ENCODE assay signal across 9 cellular contexts in genomic region chr20:53001502-53002301, GRCh38. TPM values are rescaled to one million over a fixed set of nuclear protein-coding genes. Genes with fewer than 3 reads are reported as not detected.
DNase-seq lines count a peak whose midpoint lies in the region; ATAC-seq and TF ChIP-seq lines count a peak whose summit lies in the region.
"Had no signal": no experiment of that assay in that cellular context is flagged by ENCODE, and none has a peak within 500 bp of the region (broad histone marks: within the 10 kb centered on the region; RNA-seq: fewer than 3 reads in every experiment).

No MANE protein-coding gene starts in this region.

- H3K9me2 ChIP-seq in hepatocyte (replicated peaks; ENCODE audit: insufficient read depth) = no peaks in the 10 kb centered on the region
- H3K9me2 ChIP-seq in GM23248 (ENCODE audit: insufficient read depth) = no peaks in the 10 kb centered on the region

- H3K4me3 ChIP-seq in hepatocyte (no peak overlapping the region), GM23248 (no peak overlapping the region), BE2C (ENCODE audit: low read depth, low read length) (no peak overlapping the region)

- H4K20me1 ChIP-seq in hepatocyte (ENCODE audit: insufficient read depth, poor library complexity, severe bottlenecking) = no peaks in the 10 kb centered on the region
- no peaks in the 10 kb centered on the region for H4K20me1 ChIP-seq in GM23248 (ENCODE audit: insufficient read depth)

- no peaks in the 10 kb centered on the region for H3F3A ChIP-seq in GM23248 (ENCODE audit: insufficient read depth)

- TF ChIP-seq CTCF in hepatocyte (IDR thresholded peaks at IDR 0.05; ENCODE audit: poor library complexity) (no peak), BE2C (IDR thresholded peaks at IDR 0.05; ENCODE audit: low read depth, low read length) (no peak)

- peak overlapping the region; percentile 29 for H3K4me2 ChIP-seq in hepatocyte
- H3K4me2 ChIP-seq in GM23248 (ENCODE audit: unreplicated experiment) = no peak overlapping the region

- 63% methylated on average over 9 of the region's 9 CpGs for WGBS in hepatocyte (ENCODE audit: low lambda C conversion rate, missing lambda C conversion rate)
- 90 to 91% methylated on average over 9 of the region's 9 CpGs for WGBS in GM23248 (ENCODE audit: low coverage in 1 of 2, low lambda C conversion rate in 2 of 2, missing lambda C conversion rate in 2 of 2), 2 experiments

- H2AFZ ChIP-seq in hepatocyte (peak overlapping the region; percentile 17), GM23248 (no peak overlapping the region)

- H3K27ac ChIP-seq in hepatocyte (peak overlapping the region; percentile 54), GM23248 (no peak overlapping the region)

- ATAC-seq in GM18499 (IDR thresholded peaks at IDR 0.05; ENCODE audit: insufficient read depth, unreplicated experiment) (peak; percentile 36), GM21423 (IDR thresholded peaks at IDR 0.05; ENCODE audit: unreplicated experiment) (peak; percentile 59), Right ventricle myocardium superior (ENCODE audit: poor library complexity) (no peak)

- peak; percentile 16 for DNase-seq in NCI-H2196 (lab: John Stamatoyannopoulos, UW; ENCODE audit: unreplicated experiment)
- DNase-seq in hepatocyte (ENCODE audit: low spot score) = no peak
- no peak for DNase-seq in GM23248
- no peak for DNase-seq in Right ventricle myocardium superior
- DNase-seq in HPDE6-E6E7 (ENCODE audit: extremely low spot score) = no peak
- no peak for DNase-seq in BE2C
- DNase-seq: left ventricle myocardium superior had no signal

- H3K79me2 ChIP-seq in hepatocyte (peaks cover 4% of the 10 kb centered on the region), GM23248 (ENCODE audit: insufficient read depth) (no peaks in the 10 kb centered on the region)

- in situ Hi-C loops in GM23248 (cut with MboI) = no loop called here

- H3K9ac ChIP-seq in GM23248 = no peak overlapping the region

- H3K36me3 ChIP-seq in hepatocyte (replicated peaks; ENCODE audit: insufficient read depth, low read depth) (no peaks in the 10 kb centered on the region), GM23248 (ENCODE audit: low read depth) (no peaks in the 10 kb centered on the region), BE2C (no peaks in the 10 kb centered on the region; the same call in 1 of the 2 replicates)

- intact Hi-C loops in Right ventricle myocardium superior (cut with DNase I) = no loop called here

- no peaks in the 10 kb centered on the region for H3K27me3 ChIP-seq in hepatocyte
- H3K27me3 ChIP-seq in GM23248 (replicated peaks; ENCODE audit: insufficient read depth) = no peaks in the 10 kb centered on the region
- H3K27me3 ChIP-seq in BE2C = no peaks in the 10 kb centered on the region

- H3K9me3 ChIP-seq in hepatocyte (ENCODE audit: low read depth) (no peaks in the 10 kb centered on the region), GM23248 (ENCODE audit: low read depth) (no peaks in the 10 kb centered on the region), BE2C (no peaks in the 10 kb centered on the region)

- peaks cover 7% of the 10 kb centered on the region for H3K4me1 ChIP-seq in hepatocyte (ENCODE audit: insufficient read depth)
- 0 out of 2 replicates have a peak, but pooled peaks cover 10% of the 10 kb centered on the region for H3K4me1 ChIP-seq in GM23248 (ENCODE audit: insufficient read depth)
- H3K4me1 ChIP-seq in BE2C = peaks cover 38% of the 10 kb centered on the region

RNA-seq across cellular contexts. Expression of gene TSHZ2, which starts 29.5 kb away (rescaled TPM):
- total RNA-seq in hepatocyte (5.2 and 6.6 TPM in 2 replicates), Right ventricle myocardium superior (4.9 TPM)
- polyA plus RNA-seq in hepatocyte (1.1 and 4.1 TPM in 2 replicates), GM23248 (2016; fragmentation: Nextera tagmentation; extraction: Ambion mirVana) (4.5 and 6.3 TPM in 2 replicates)
- 13.4 and 18.5 TPM in 2 replicates for total RNA-seq in GM23248 (2014; rRNA removed; shearing (Covaris generic))
- polyA plus RNA-seq in BE2C (2012; ENCODE audit: insufficient read depth, insufficient read length, low read depth) = 12.7 TPM
